Comparison of ENCODE assay signal across 15 cellular contexts in the genomic region with DNA sequence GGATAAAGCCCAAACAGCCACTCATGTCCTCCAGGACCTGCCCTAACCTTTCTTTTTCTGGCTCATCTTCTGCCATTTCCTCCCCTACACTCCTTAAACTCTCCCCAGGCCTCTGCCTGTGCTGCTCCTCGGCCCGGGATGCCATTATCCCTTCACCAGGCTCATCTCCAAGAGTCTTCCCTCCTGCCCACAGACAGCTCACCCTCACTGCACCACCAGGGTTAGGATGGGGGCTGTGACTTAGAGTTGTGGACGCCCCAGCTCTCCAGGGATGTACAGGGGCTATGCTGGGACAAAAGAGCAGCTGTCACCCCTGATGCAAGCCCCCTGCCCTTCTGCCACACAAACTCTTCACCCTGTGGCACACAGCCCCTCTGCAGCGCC. TPM values are rescaled to one million over a fixed set of nuclear protein-coding genes. Genes with fewer than 3 reads are reported as not detected.
"Had no signal": no experiment of that assay in that cellular context is flagged by ENCODE, and none has a peak within 500 bp of the region (broad histone marks: within the 10 kb centered on the region; RNA-seq: fewer than 3 reads in every experiment).

No MANE protein-coding gene starts in this region.

- DNase-seq: activated B cell treated with CpG ODN at 0.5 μM for 24 hours; activated CD4-positive, alpha-beta T cell treated with anti-CD3 and anti-CD28 coated beads, Interleukin-2, amount 10 ng/mL, durations not matched to agents 7 days and 5 days; activated naive CD4-positive, alpha-beta T cell treated with anti-CD3 and anti-CD28 coated beads for 36 hours; activated T-cell treated with anti-CD3 and anti-CD28 coated beads for 4 hours; esophagus squamous epithelium; hypothalamus; kidney glomerular epithelial cell; left ventricle myocardium superior; ovary; T-helper 2 cell; tibial artery had no signal

- H3K27me3 Mint-ChIP-seq: activated CD4-positive, alpha-beta T cell treated with anti-CD3 and anti-CD28 coated beads, Interleukin-2, amount 10 ng/mL, durations not matched to agents 7 days and 5 days had no signal

- H3K4me3 Mint-ChIP-seq: activated B cell treated with CpG ODN at 0.5 μM for 24 hours, neural crest cell had no signal

- H3K9me3 ChIP-seq: adrenal gland, esophagus squamous epithelium, ovary, tibial artery had no signal

- H3K27ac Mint-ChIP-seq: activated B cell treated with CpG ODN at 0.5 μM for 24 hours; activated naive CD4-positive, alpha-beta T cell treated with anti-CD3 and anti-CD28 coated beads for 36 hours had no signal

- H3K9me3 Mint-ChIP-seq: activated B cell treated with CpG ODN at 0.5 μM for 24 hours; activated CD4-positive, alpha-beta T cell treated with anti-CD3 and anti-CD28 coated beads, Interleukin-2, amount 10 ng/mL, durations not matched to agents 7 days and 5 days; activated naive CD4-positive, alpha-beta T cell treated with anti-CD3 and anti-CD28 coated beads for 36 hours; activated T-helper 2 cell treated with anti-CD3 and anti-CD28 coated beads, Interferon-gamma antibody, Interleukin-2, Interleukin-4, amounts not matched to agents 10 μg/mL and 5 μg/mL and 100 μg/mL, durations not matched to agents 14 hours and 24 hours and 36 hours; neural crest cell had no signal

- ATAC-seq: sciatic nerve had no signal

RNA-seq across cellular contexts. Expression of a gene that starts 32.0 kb away (rescaled TPM):
- total RNA-seq: activated CD4-positive, alpha-beta T cell treated with anti-CD3 and anti-CD28 coated beads, Interleukin-2, amount 10 ng/mL, durations not matched to agents 7 days and 5 days; activated naive CD4-positive, alpha-beta T cell treated with anti-CD3 and anti-CD28 coated beads for 36 hours had no signal
